ENCODE assay signal across 20 cellular contexts in the genomic region with DNA sequence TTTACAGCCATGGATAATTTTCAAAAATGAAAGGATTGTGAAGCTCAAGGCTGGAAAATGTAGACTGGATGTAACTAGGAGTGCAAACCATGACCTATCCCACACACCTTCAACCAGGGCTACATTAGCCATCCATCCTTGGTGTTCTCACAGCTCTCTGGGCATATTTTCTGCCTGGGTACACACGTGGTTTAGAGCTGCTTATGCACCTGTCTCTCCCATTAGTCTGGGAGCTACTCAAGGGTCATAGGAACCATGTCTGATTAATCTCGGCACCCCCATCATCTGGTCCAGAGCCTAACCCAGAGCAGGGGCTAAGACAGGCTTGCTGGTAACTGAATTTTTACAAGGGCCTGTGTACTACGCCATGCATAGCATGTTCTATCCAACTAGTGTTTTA. TPM values are rescaled to one million over a fixed set of nuclear protein-coding genes. Genes with fewer than 3 reads are reported as not detected.
DNase-seq lines count a peak whose midpoint lies in the region; ATAC-seq, FAIRE-seq and TF ChIP-seq lines count a peak whose summit lies in the region.
"Had no signal": no experiment of that assay in that cellular context is flagged by ENCODE, and none has a peak within 500 bp of the region (broad histone marks: within the 10 kb centered on the region; RNA-seq: fewer than 3 reads in every experiment).

No MANE protein-coding gene starts in this region.

- CTCF ChIA-PET in HEK293 (lab: Yijun Ruan, JAX): interaction anchor here (1.0 to 3.6 kb wide), 4 partner anchors 9 to 130 kb away, joined by 3 to 66 read pairs (median 8); no protein-coding TSS in a partner anchor

- no peaks in the 10 kb centered on the region for H3K79me2 ChIP-seq in keratinocyte (ENCODE audit: control insufficient read depth, insufficient read depth, low read length)
- no peaks in the 10 kb centered on the region for H3K79me2 ChIP-seq in smooth muscle cell (ENCODE audit: low read depth)

- H4K20me1 ChIP-seq in keratinocyte (ENCODE audit: control insufficient read depth, extremely low read depth, insufficient read depth, low read length): no peaks in the 10 kb centered on the region
- no peaks in the 10 kb centered on the region for H4K20me1 ChIP-seq in smooth muscle cell (ENCODE audit: low read depth)

- peaks cover 34% of the 10 kb centered on the region for H3K4me1 ChIP-seq in HEK293 (ENCODE audit: control insufficient read depth, insufficient read depth, low read length)
- peaks cover 58% of the 10 kb centered on the region for H3K4me1 ChIP-seq in keratinocyte (ENCODE audit: control insufficient read depth, extremely low read depth, insufficient read depth, low read length)
- peaks cover 17% of the 10 kb centered on the region for H3K4me1 ChIP-seq in smooth muscle cell (ENCODE audit: low read depth)
- H3K4me1 ChIP-seq: testis had no signal

- DNase-seq in keratinocyte (ENCODE audit: low read depth, low spot score): no peak
- no peak for DNase-seq in smooth muscle cell (lab: John Stamatoyannopoulos, UW; ENCODE audit: unreplicated experiment)
- DNase-seq in WERI-Rb-1: no peak
- no peak for DNase-seq in T-helper 17 cell
- DNase-seq: activated CD4-positive, alpha-beta memory T cell treated with anti-CD3 and anti-CD28 coated beads for 36 hours; activated naive CD4-positive, alpha-beta T cell treated with anti-CD3 and anti-CD28 coated beads, Interleukin-2, amount 10 ng/mL, durations not matched to agents 7 days and 5 days; aorta; effector memory CD8-positive, alpha-beta T cell; hypothalamus; kidney; NCI-H1048; NCI-H2029; NCI-H510A treated with DMSO at 0.1 percent for 48 hours; T-helper 2 cell; testis had no signal

- H3K9me1 ChIP-seq in keratinocyte (ENCODE audit: control insufficient read depth, extremely low read depth, insufficient read depth, low read length): no peaks in the 10 kb centered on the region

- peak overlapping the region; percentile 15 for H3K27ac Mint-ChIP-seq in activated T-helper 17 cell treated with anti-CD3 and anti-CD28 coated beads, Interleukin-2, amount 50 U/mL, for 72 hours
- H3K27ac Mint-ChIP-seq in stimulated activated memory B cell treated with anti-CD40 and anti-IgM and Interleukin-4, amounts not matched to agents 10 μg/mL and 1 μg/mL and 100 μg/mL, for 72 hours: no peak overlapping the region
- H3K27ac Mint-ChIP-seq in T-helper 17 cell: no peak overlapping the region
- H3K27ac Mint-ChIP-seq: activated naive CD4-positive, alpha-beta T cell treated with anti-CD3 and anti-CD28 coated beads, Interleukin-2, amount 10 ng/mL, durations not matched to agents 7 days and 5 days had no signal

- H3K9me3 ChIP-seq in HEK293 (ENCODE audit: control insufficient read depth, insufficient read depth, low read depth, low read length) (no peaks in the 10 kb centered on the region), keratinocyte (ENCODE audit: control insufficient read depth, low read depth, low read length) (no peaks in the 10 kb centered on the region), smooth muscle cell (replicated peaks; ENCODE audit: low read depth) (no peaks in the 10 kb centered on the region), WERI-Rb-1 (ENCODE audit: severe bottlenecking) (no peaks in the 10 kb centered on the region), T-helper 17 cell (ENCODE audit: control insufficient read depth, low read length, poor library complexity, severe bottlenecking) (no peaks in the 10 kb centered on the region)
- H3K9me3 ChIP-seq: testis had no signal

- ATAC-seq in activated T-helper 17 cell treated with anti-CD3 and anti-CD28 coated beads, Interleukin-2, amount 50 U/mL, for 72 hours (replicated peaks): no peak
- no peak for ATAC-seq in stimulated activated memory B cell treated with anti-CD40 and anti-IgM and Interleukin-4, amounts not matched to agents 10 μg/mL and 1 μg/mL and 100 μg/mL, for 72 hours
- no peak for ATAC-seq in T-helper 17 cell
- ATAC-seq: effector memory CD8-positive, alpha-beta T cell had no signal

- peaks cover 16% of the 10 kb centered on the region for H3K36me3 Mint-ChIP-seq in activated T-helper 17 cell treated with anti-CD3 and anti-CD28 coated beads, Interleukin-2, amount 50 U/mL, for 72 hours (ENCODE audit: low read depth)
- H3K36me3 Mint-ChIP-seq in stimulated activated memory B cell treated with anti-CD40 and anti-IgM and Interleukin-4, amounts not matched to agents 10 μg/mL and 1 μg/mL and 100 μg/mL, for 72 hours: peaks cover 36% of the 10 kb centered on the region
- H3K36me3 Mint-ChIP-seq in T-helper 17 cell (ENCODE audit: low read depth): peaks cover 4% of the 10 kb centered on the region

- TF ChIP-seq CTCF in HEK293 (tag by site-specific recombination; IDR thresholded peaks at IDR 0.05): no peak
- TF ChIP-seq CTCF in keratinocyte (optimal IDR thresholded peaks at IDR 0.05 in 1 of 3, IDR thresholded peaks at IDR 0.05 in 1 of 3, conservative IDR thresholded peaks at IDR 0.05 in 1 of 3; ENCODE audit: extremely low read depth in 1 of 3, insufficient read depth in 2 of 3, low read length in 3 of 3): no peak
- TF ChIP-seq CTCF in smooth muscle cell (IDR thresholded peaks at IDR 0.05; ENCODE audit: borderline replicate concordance, insufficient read depth, poor library complexity, severe bottlenecking): no peak
- TF ChIP-seq CTCF in WERI-Rb-1 (IDR thresholded peaks at IDR 0.05; ENCODE audit: low read depth, low read length): no peak

- H3K36me3 ChIP-seq in HEK293 (ENCODE audit: control insufficient read depth in 2 of 2, insufficient read depth in 1 of 2, low read length in 2 of 2): no peaks in the 10 kb centered on the region
- H3K36me3 ChIP-seq in keratinocyte (ENCODE audit: control insufficient read depth in 2 of 2, extremely low read depth in 1 of 2, insufficient read depth in 2 of 2, low read length in 2 of 2): peaks cover 0 to 11% of the 10 kb centered on the region in 2 experiments
- no peaks in the 10 kb centered on the region for H3K36me3 ChIP-seq in smooth muscle cell (ENCODE audit: low read depth)
- peaks cover 6% of the 10 kb centered on the region for H3K36me3 ChIP-seq in WERI-Rb-1

- peaks cover 5% of the 10 kb centered on the region for H3F3A ChIP-seq in smooth muscle cell (ENCODE audit: low read depth)

- no peaks in the 10 kb centered on the region for H3K27me3 Mint-ChIP-seq in activated T-helper 17 cell treated with anti-CD3 and anti-CD28 coated beads, Interleukin-2, amount 50 U/mL, for 72 hours
- no peaks in the 10 kb centered on the region for H3K27me3 Mint-ChIP-seq in stimulated activated memory B cell treated with anti-CD40 and anti-IgM and Interleukin-4, amounts not matched to agents 10 μg/mL and 1 μg/mL and 100 μg/mL, for 72 hours
- no peaks in the 10 kb centered on the region for H3K27me3 Mint-ChIP-seq in T-helper 17 cell
- H3K27me3 Mint-ChIP-seq: activated CD4-positive, alpha-beta memory T cell treated with anti-CD3 and anti-CD28 coated beads for 36 hours; activated naive CD4-positive, alpha-beta T cell treated with anti-CD3 and anti-CD28 coated beads, Interleukin-2, amount 10 ng/mL, durations not matched to agents 7 days and 5 days; effector memory CD8-positive, alpha-beta T cell had no signal

- peaks cover 18% of the 10 kb centered on the region for H3K4me1 Mint-ChIP-seq in activated T-helper 17 cell treated with anti-CD3 and anti-CD28 coated beads, Interleukin-2, amount 50 U/mL, for 72 hours
- H3K4me1 Mint-ChIP-seq in stimulated activated memory B cell treated with anti-CD40 and anti-IgM and Interleukin-4, amounts not matched to agents 10 μg/mL and 1 μg/mL and 100 μg/mL, for 72 hours: peaks cover 14% of the 10 kb centered on the region
- peaks cover 13% of the 10 kb centered on the region for H3K4me1 Mint-ChIP-seq in T-helper 17 cell

- FAIRE-seq in keratinocyte (lab: Jason Lieb, UNC): no peak
- FAIRE-seq: kidney had no signal

- H3K4me3 ChIP-seq in HEK293 (ENCODE audit: low read depth, low read length) (no peak overlapping the region), keratinocyte (ENCODE audit: control insufficient read depth in 2 of 3, extremely low read depth in 1 of 3, insufficient read depth in 2 of 3, low read depth in 1 of 3, low read length in 3 of 3) (no peak overlapping the region), smooth muscle cell (no peak overlapping the region), WERI-Rb-1 (ENCODE audit: low read depth, low read length) (no peak overlapping the region)
- H3K4me3 ChIP-seq: testis had no signal

- H3K27me3 ChIP-seq in keratinocyte (ENCODE audit: control insufficient read depth, extremely low read depth, insufficient read depth, low read length): no peaks in the 10 kb centered on the region
- no peaks in the 10 kb centered on the region for H3K27me3 ChIP-seq in smooth muscle cell (ENCODE audit: low read depth)
- no peaks in the 10 kb centered on the region for H3K27me3 ChIP-seq in WERI-Rb-1 (ENCODE audit: insufficient read depth, low read depth, severe bottlenecking)
- H3K27me3 ChIP-seq: testis had no signal

- H3K9me3 Mint-ChIP-seq in activated T-helper 17 cell treated with anti-CD3 and anti-CD28 coated beads, Interleukin-2, amount 50 U/mL, for 72 hours: no peaks in the 10 kb centered on the region
- no peaks in the 10 kb centered on the region for H3K9me3 Mint-ChIP-seq in stimulated activated memory B cell treated with anti-CD40 and anti-IgM and Interleukin-4, amounts not matched to agents 10 μg/mL and 1 μg/mL and 100 μg/mL, for 72 hours
- H3K9me3 Mint-ChIP-seq: activated CD4-positive, alpha-beta memory T cell treated with anti-CD3 and anti-CD28 coated beads for 36 hours; activated naive CD4-positive, alpha-beta T cell treated with anti-CD3 and anti-CD28 coated beads, Interleukin-2, amount 10 ng/mL, durations not matched to agents 7 days and 5 days; effector memory CD8-positive, alpha-beta T cell had no signal

- H2AFZ ChIP-seq in keratinocyte (ENCODE audit: control insufficient read depth, low read length) (no peak overlapping the region), smooth muscle cell (ENCODE audit: low read depth) (no peak overlapping the region)

- H3K27ac ChIP-seq in HEK293 (ENCODE audit: extremely low read depth, low read depth, low read length) (peak overlapping the region; percentile 65; the same call in 1 of the 2 replicates), keratinocyte (ENCODE audit: control insufficient read depth, insufficient read depth, low read length) (peak overlapping the region; percentile 77), smooth muscle cell (ENCODE audit: low read depth) (peak overlapping the region; percentile 95), WERI-Rb-1 (no peak overlapping the region)
- H3K27ac ChIP-seq: KMS-11, testis had no signal

- no peak overlapping the region for H3K4me3 Mint-ChIP-seq in activated T-helper 17 cell treated with anti-CD3 and anti-CD28 coated beads, Interleukin-2, amount 50 U/mL, for 72 hours
- H3K4me3 Mint-ChIP-seq in stimulated activated memory B cell treated with anti-CD40 and anti-IgM and Interleukin-4, amounts not matched to agents 10 μg/mL and 1 μg/mL and 100 μg/mL, for 72 hours: no peak overlapping the region
- H3K4me3 Mint-ChIP-seq in T-helper 17 cell: no peak overlapping the region
- H3K4me3 Mint-ChIP-seq: activated CD4-positive, alpha-beta memory T cell treated with anti-CD3 and anti-CD28 coated beads for 36 hours; activated naive CD4-positive, alpha-beta T cell treated with anti-CD3 and anti-CD28 coated beads, Interleukin-2, amount 10 ng/mL, durations not matched to agents 7 days and 5 days; effector memory CD8-positive, alpha-beta T cell had no signal

- H3K4me2 ChIP-seq in keratinocyte (ENCODE audit: control insufficient read depth, extremely low read depth, insufficient read depth, low read depth, low read length) (no peak overlapping the region), smooth muscle cell (no peak overlapping the region)
- H3K4me2 ChIP-seq: KMS-11 had no signal

- POLR2A ChIA-PET in HEK293 (lab: Yijun Ruan, JAX): interaction anchor here (1.2 to 1.9 kb wide), 3 partner anchors 11 to 137 kb away, joined by 3 to 10 read pairs (median 4); partner anchors contain the start of gene EIF6

- WGBS in smooth muscle cell (ENCODE audit: low lambda C conversion rate): 92% methylated on average over 3 of the region's 3 CpGs

- H3K9ac ChIP-seq in keratinocyte (ENCODE audit: control insufficient read depth, extremely low read depth, insufficient read depth, low read length): no peak overlapping the region
- H3K9ac ChIP-seq in smooth muscle cell (ENCODE audit: low read depth): no peak overlapping the region
- H3K9ac ChIP-seq: KMS-11 had no signal

- dilution Hi-C loops in keratinocyte (cut with MboI; ENCODE audit: extremely low pct_ligation_motif_present, low sequenced_read_pairs): no loop called here

RNA-seq across cellular contexts. Expression of gene FAM83C, which starts 25.2 kb away (rescaled TPM):
- total RNA-seq in activated T-helper 17 cell treated with anti-CD3 and anti-CD28 coated beads, Interleukin-2, amount 50 U/mL, for 72 hours: not detected
- 12.4 to 23.0 TPM (median 12.6 TPM) in 3 replicates for polyA plus RNA-seq in keratinocyte
- 13.8 TPM for polyA plus RNA-seq in keratinocyte (2011; ENCODE audit: low read depth)
- polyA plus RNA-seq in keratinocyte (2011; cell fraction: cytosol; rRNA removed): 16.3 and 27.7 TPM in 2 replicates
- 27.1 and 29.7 TPM in 2 replicates for polyA plus RNA-seq in keratinocyte (2011; cell fraction: nucleus; rRNA removed)
- polyA plus RNA-seq in keratinocyte (2012; ENCODE audit: low replicate concordance): 18.4 and 33.5 TPM in 2 replicates
- polyA minus RNA-seq in keratinocyte: 12.4 to 19.8 TPM (median 19.5 TPM) in 3 replicates
- 31.1 TPM for polyA minus RNA-seq in keratinocyte (2011; cell fraction: cytosol; rRNA and poly(A)+ RNA removed)
- 17.6 and 20.9 TPM in 2 replicates for polyA minus RNA-seq in keratinocyte (2011; cell fraction: nucleus; rRNA and poly(A)+ RNA removed)
- 0.27 and 0.49 TPM in 2 replicates for total RNA-seq in smooth muscle cell
- polyA plus RNA-seq in smooth muscle cell: 0.05 TPM in 1 of 2 replicates, not detected in the other
- total RNA-seq in T-helper 17 cell: not detected
- total RNA-seq: activated CD4-positive, alpha-beta memory T cell treated with anti-CD3 and anti-CD28 coated beads for 36 hours; aorta; chondrocyte; kidney had no signal
- polyA plus RNA-seq: aorta had no signal

RNA-seq across cellular contexts. Expression of gene EIF6, which starts 32.8 kb away (rescaled TPM):
- 100 to 1,000 TPM in 1 of 2 donors, 10 to 100 TPM in 1; 82.7 to 146 TPM for total RNA-seq in activated T-helper 17 cell treated with anti-CD3 and anti-CD28 coated beads, Interleukin-2, amount 50 U/mL, for 72 hours
- polyA plus RNA-seq in keratinocyte: 206 to 285 TPM (median 283 TPM) in 3 replicates
- polyA plus RNA-seq in keratinocyte (2011; ENCODE audit: low read depth): 56.4 TPM
- polyA plus RNA-seq in keratinocyte (2011; cell fraction: cytosol; rRNA removed): 195 and 208 TPM in 2 replicates
- 221 and 270 TPM in 2 replicates for polyA plus RNA-seq in keratinocyte (2011; cell fraction: nucleus; rRNA removed)
- 232 and 273 TPM in 2 replicates for polyA plus RNA-seq in keratinocyte (2012; ENCODE audit: low replicate concordance)
- polyA minus RNA-seq in keratinocyte: 189 to 430 TPM (median 235 TPM) in 3 replicates
- 195 TPM for polyA minus RNA-seq in keratinocyte (2011; cell fraction: cytosol; rRNA and poly(A)+ RNA removed)
- polyA minus RNA-seq in keratinocyte (2011; cell fraction: nucleus; rRNA and poly(A)+ RNA removed): 48.1 and 50.7 TPM in 2 replicates
- 76.4 and 110 TPM in 2 replicates for total RNA-seq in smooth muscle cell
- 179 and 251 TPM in 2 replicates for polyA plus RNA-seq in smooth muscle cell
- total RNA-seq in T-helper 17 cell: 10 to 100 TPM; 39.4 to 43.6 TPM

RNA-seq across cellular contexts. Expression of gene MMP24OS, which starts 39.5 kb away (rescaled TPM):
- total RNA-seq in activated T-helper 17 cell treated with anti-CD3 and anti-CD28 coated beads, Interleukin-2, amount 50 U/mL, for 72 hours: 100 to 1,000 TPM in 1 of 2 donors, 10 to 100 TPM in 1; 38.3 to 104 TPM
- polyA plus RNA-seq in keratinocyte: 19.5 to 31.9 TPM (median 24.7 TPM) in 3 replicates
- polyA plus RNA-seq in keratinocyte (2011; ENCODE audit: low read depth): 19.8 TPM
- polyA plus RNA-seq in keratinocyte (2011; cell fraction: cytosol; rRNA removed): 24.9 and 48.3 TPM in 2 replicates
- 19.7 and 29.9 TPM in 2 replicates for polyA plus RNA-seq in keratinocyte (2011; cell fraction: nucleus; rRNA removed)
- 38.8 and 70.6 TPM in 2 replicates for polyA plus RNA-seq in keratinocyte (2012; ENCODE audit: low replicate concordance)
- polyA minus RNA-seq in keratinocyte: 14.7 to 45.1 TPM (median 22.5 TPM) in 3 replicates
- polyA minus RNA-seq in keratinocyte (2011; cell fraction: cytosol; rRNA and poly(A)+ RNA removed): 108 TPM
- 11.2 and 14.0 TPM in 2 replicates for polyA minus RNA-seq in keratinocyte (2011; cell fraction: nucleus; rRNA and poly(A)+ RNA removed)
- total RNA-seq in smooth muscle cell: 14.3 and 22.7 TPM in 2 replicates
- polyA plus RNA-seq in smooth muscle cell: 43.7 and 44.7 TPM in 2 replicates
- total RNA-seq in T-helper 17 cell: 10 to 100 TPM; 60.8 to 64.4 TPM
